10 cellular contexts compared by ENCODE assay signal in the genomic region with DNA sequence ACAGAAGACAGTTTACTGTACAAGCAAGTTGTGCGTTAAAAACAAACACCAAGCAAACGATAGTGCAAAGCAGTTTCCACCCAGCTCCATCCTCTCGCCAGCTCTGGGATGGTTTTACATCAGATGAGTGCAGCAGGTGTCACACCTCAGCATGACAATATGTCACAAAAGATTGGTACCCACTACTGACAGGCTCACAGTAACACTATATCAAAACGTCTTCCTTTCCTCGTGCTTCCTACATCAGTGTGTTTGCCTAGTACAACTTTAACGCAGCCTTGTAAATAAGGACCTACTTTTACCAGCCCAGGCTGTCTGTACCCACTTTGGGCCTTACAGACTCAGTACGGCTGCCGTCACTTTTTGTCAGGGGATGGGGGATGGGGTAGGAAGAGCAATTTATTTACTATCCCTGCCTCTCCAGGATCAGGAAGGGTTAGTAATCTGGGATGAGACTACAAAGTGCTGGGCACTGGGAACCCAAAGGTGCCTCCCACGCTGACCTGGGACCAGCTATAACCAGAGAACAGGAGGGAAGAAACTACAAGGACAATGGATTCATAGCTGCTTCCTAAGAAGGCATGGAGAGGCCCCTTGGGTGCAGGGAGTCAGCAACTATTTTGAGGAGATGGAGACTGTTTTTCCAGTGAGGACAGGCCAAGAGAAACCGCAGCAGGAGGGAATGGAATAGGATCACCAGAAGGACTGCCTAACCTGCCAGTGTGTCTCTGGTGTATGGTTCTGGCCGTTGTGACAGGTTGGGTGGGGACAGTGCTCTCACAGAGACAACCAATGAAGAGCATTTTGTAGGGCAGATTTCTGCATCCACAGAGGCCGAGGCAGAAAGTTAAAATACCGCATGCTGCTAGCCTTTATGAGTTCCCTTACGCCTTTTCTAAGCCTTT. TPM values are rescaled to one million over a fixed set of nuclear protein-coding genes. Genes with fewer than 3 reads are reported as not detected.
DNase-seq lines count a peak whose midpoint lies in the region; ATAC-seq and TF ChIP-seq lines count a peak whose summit lies in the region.
"Had no signal": no experiment of that assay in that cellular context is flagged by ENCODE, and none has a peak within 500 bp of the region (broad histone marks: within the 10 kb centered on the region; RNA-seq: fewer than 3 reads in every experiment).

No MANE protein-coding gene starts in this region.

- H3K27me3 Mint-ChIP-seq in IgD-negative memory B cell (no peaks in the 10 kb centered on the region), natural killer cell (ENCODE audit: low read depth in 2 of 2) (no peaks in the 10 kb centered on the region)
- H3K27me3 Mint-ChIP-seq in activated naive CD4-positive, alpha-beta T cell treated with anti-CD3 and anti-CD28 coated beads, Interleukin-2, amount 10 ng/mL, durations not matched to agents 7 days and 5 days, result peaks cover 4% of the 10 kb centered on the region

- intact Hi-C loops in natural killer cell (cut with micrococcal nuclease), result loop anchor here (2.0 kb wide), 1 partner anchor 43 kb away; no protein-coding TSS in a partner anchor

- H3K27ac Mint-ChIP-seq in IgD-negative memory B cell (peak overlapping the region; percentile 57 to 88 (median 87)), natural killer cell (peak overlapping the region; percentile 91 to 99)
- peak overlapping the region; percentile 72 for H3K27ac Mint-ChIP-seq in activated naive CD4-positive, alpha-beta T cell treated with anti-CD3 and anti-CD28 coated beads, Interleukin-2, amount 10 ng/mL, durations not matched to agents 7 days and 5 days

- H3K9me3 Mint-ChIP-seq in IgD-negative memory B cell, result no peaks in the 10 kb centered on the region
- no peaks in the 10 kb centered on the region for H3K9me3 Mint-ChIP-seq in activated naive CD4-positive, alpha-beta T cell treated with anti-CD3 and anti-CD28 coated beads, Interleukin-2, amount 10 ng/mL, durations not matched to agents 7 days and 5 days
- no peaks in the 10 kb centered on the region for H3K9me3 Mint-ChIP-seq in natural killer cell

- no peak for TF ChIP-seq CTCF in natural killer cell (IDR thresholded peaks at IDR 0.05)

- peak; percentile 20 for DNase-seq in activated naive CD4-positive, alpha-beta T cell treated with anti-CD3 and anti-CD28 coated beads, Interleukin-2, amount 10 ng/mL, durations not matched to agents 7 days and 5 days
- DNase-seq in natural killer cell (peak; percentile 14), NCI-H82 (lab: John Stamatoyannopoulos, UW) (no peak), NCI-H128 (lab: John Stamatoyannopoulos, UW; ENCODE audit: unreplicated experiment) (no peak), RPMI8226 (no peak)
- DNase-seq: colonic mucosa, NCI-H2227 treated with DMSO at 0.1 percent for 48 hours, T1000 had no signal

- H3K36me3 Mint-ChIP-seq in IgD-negative memory B cell (no peaks in the 10 kb centered on the region), natural killer cell (no peaks in the 10 kb centered on the region)
- H3K36me3 Mint-ChIP-seq in activated naive CD4-positive, alpha-beta T cell treated with anti-CD3 and anti-CD28 coated beads, Interleukin-2, amount 10 ng/mL, durations not matched to agents 7 days and 5 days, result peaks cover 41% of the 10 kb centered on the region

- H3K4me3 Mint-ChIP-seq in IgD-negative memory B cell (peak overlapping the region in 2 of 4 donors; percentile 51 to 72), natural killer cell (peak overlapping the region; percentile 73)
- no peak overlapping the region for H3K4me3 Mint-ChIP-seq in activated naive CD4-positive, alpha-beta T cell treated with anti-CD3 and anti-CD28 coated beads, Interleukin-2, amount 10 ng/mL, durations not matched to agents 7 days and 5 days

- peak; percentile 18 for TF ChIP-seq POLR2A in GM10847 (IDR thresholded peaks at IDR 0.05; ENCODE audit: extremely low read depth, insufficient read length)

- peak; percentile 14 to 36 (median 27) for ATAC-seq in natural killer cell

- H3K4me1 Mint-ChIP-seq in IgD-negative memory B cell (peaks cover 13 to 26% (median 19%) of the 10 kb centered on the region in 3 donors), natural killer cell (peaks cover 54 to 78% of the 10 kb centered on the region in 2 donors)
- peaks cover 7% of the 10 kb centered on the region for H3K4me1 Mint-ChIP-seq in activated naive CD4-positive, alpha-beta T cell treated with anti-CD3 and anti-CD28 coated beads, Interleukin-2, amount 10 ng/mL, durations not matched to agents 7 days and 5 days

- CTCF ChIA-PET in activated naive CD4-positive, alpha-beta T cell treated with anti-CD3 and anti-CD28 coated beads, Interleukin-2, amount 10 ng/mL, durations not matched to agents 7 days and 5 days (lab: Charles Lee), result interaction anchor here (0.6 to 0.9 kb wide), 3 partner anchors 14 to 52 kb away, joined by 3 read pairs; no protein-coding TSS in a partner anchor

RNA-seq across cellular contexts. Expression of gene RUNX3, which starts 30.2 kb away (rescaled TPM):
- 30.1 TPM for polyA plus RNA-seq in IgD-negative memory B cell
- 100 to 1,000 TPM; 537 to 630 (median 601) TPM for total RNA-seq in natural killer cell

Comparison
In these comparisons a context has a peak if more than half of its experiments do, and no peak if none do; other contexts are left out.
1. DNase-seq: peak in activated naive CD4-positive, alpha-beta T cell treated with anti-CD3 and anti-CD28 coated beads, Interleukin-2, amount 10 ng/mL, durations not matched to agents 7 days and 5 days (single experiment) and natural killer cell (single experiment); none in NCI-H82 (single experiment), NCI-H128 (single experiment) and RPMI8226 (single experiment).
2. Peak in every context shown above with its lines, with median percentiles within 50 percentile points of each other: H3K27ac Mint-ChIP-seq.